12 cellular contexts compared by ENCODE assay signal in the genomic region with DNA sequence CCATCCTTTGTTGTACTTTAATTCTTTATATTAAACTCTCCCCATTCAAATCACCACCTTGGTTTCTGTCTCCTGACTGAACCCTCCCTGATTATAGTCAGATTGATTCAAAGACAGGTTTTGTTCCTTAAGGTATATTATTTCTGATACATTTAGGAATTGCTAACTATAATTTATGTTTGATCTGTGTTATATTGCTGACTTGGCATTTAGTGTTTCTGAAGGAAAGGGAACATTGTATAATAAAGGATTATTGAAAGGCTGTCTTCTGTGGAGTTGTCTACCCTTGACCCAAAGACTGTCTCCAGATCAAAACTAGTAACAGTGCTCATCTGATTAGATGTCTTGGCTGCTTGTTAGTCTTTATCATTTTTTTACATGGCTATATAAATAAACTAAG.
"Had no signal": no experiment of that assay in that cellular context is flagged by ENCODE, and none has a peak within 500 bp of the region (broad histone marks: within the 10 kb centered on the region; RNA-seq: fewer than 3 reads in every experiment).

No MANE protein-coding gene starts in this region.

- DNase-seq: activated CD4-positive, alpha-beta T cell treated with anti-CD3 and anti-CD28 coated beads for 4 hours; activated naive CD4-positive, alpha-beta T cell treated with anti-CD3 and anti-CD28 coated beads for 36 hours; ovary; stimulated activated CD4-positive, alpha-beta T cell treated with anti-CD3 and anti-CD28 coated beads, Interleukin-1b, Interleukin-23, amount 100 ng/mL, for 48 hours; stomach; testis; upper lobe of left lung had no signal

- H3K36me3 ChIP-seq: cardiac muscle cell, ovary, upper lobe of left lung had no signal

- H3K9me3 ChIP-seq: ovary, stomach, testis, upper lobe of left lung had no signal

- H3K4me3 Mint-ChIP-seq: activated naive CD4-positive, alpha-beta T cell treated with anti-CD3 and anti-CD28 coated beads for 36 hours; WTC11 had no signal

- H3K27ac ChIP-seq: cardiac muscle cell, ovary, stomach, testis, upper lobe of left lung had no signal

- H3K4me1 ChIP-seq: stomach, testis, upper lobe of left lung had no signal

- H3K9me3 Mint-ChIP-seq: activated naive CD4-positive, alpha-beta T cell treated with anti-CD3 and anti-CD28 coated beads for 36 hours; WTC11 had no signal

- H3K27me3 ChIP-seq: cardiac muscle cell, ovary, stomach, testis, upper lobe of left lung had no signal

- FAIRE-seq: astrocyte, TTC549 had no signal

- H3K27ac Mint-ChIP-seq: activated naive CD4-positive, alpha-beta T cell treated with anti-CD3 and anti-CD28 coated beads for 36 hours; WTC11 had no signal

- H3K4me3 ChIP-seq: cardiac muscle cell, ovary, stomach, testis, upper lobe of left lung had no signal

- ATAC-seq: sciatic nerve, WTC11 had no signal
